8 cellular contexts compared by ENCODE assay signal in the genomic region with DNA sequence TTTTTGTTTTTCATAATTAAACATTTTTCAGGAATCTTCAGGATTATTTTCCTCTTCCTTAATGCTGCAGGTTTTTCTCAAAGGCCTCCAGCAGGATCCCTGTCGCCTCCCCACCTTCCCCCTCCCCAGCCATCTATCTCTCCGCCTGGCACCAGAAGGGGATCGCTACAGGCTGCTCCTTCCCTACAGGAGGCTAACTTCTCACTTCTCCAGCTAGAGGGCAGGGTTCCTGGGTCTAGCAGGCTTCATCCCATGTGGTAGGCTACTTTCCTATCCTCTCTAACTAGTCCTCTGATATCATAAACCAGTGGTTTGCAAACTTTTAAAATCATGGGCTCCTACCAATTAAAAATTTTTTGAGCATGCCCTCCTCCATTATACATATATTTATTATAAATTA.
A peak's percentile ranks its signal among the peaks of the same experiment; 100 is the strongest.
DNase-seq lines count a peak whose midpoint lies in the region; ATAC-seq, FAIRE-seq and TF ChIP-seq lines count a peak whose summit lies in the region.

No MANE protein-coding gene starts in this region.

- intact Hi-C loops in PC-3 (cut with micrococcal nuclease) (loop anchor here (1.0 kb wide), 1 partner anchor 112 kb away; no protein-coding TSS in a partner anchor), aorta (cut with DNase I) (loop anchor here in 1 of 2 donors (10.0 kb wide), 1 partner anchor 101 kb away; no protein-coding TSS in a partner anchor)

- H3K4me2 ChIP-seq in PC-3 (ENCODE audit: low read length): no peak overlapping the region
- H3K4me2 ChIP-seq in fibroblast of lung (ENCODE audit: extremely low read depth, insufficient read depth, low read length): no peak overlapping the region

- H3K9ac ChIP-seq in PC-3 (ENCODE audit: low read length) (no peak overlapping the region), fibroblast of lung (ENCODE audit: insufficient read depth, low read length) (no peak overlapping the region)

- no peaks in the 10 kb centered on the region for H3K9me3 ChIP-seq in PC-3 (ENCODE audit: low read length)
- no peaks in the 10 kb centered on the region for H3K9me3 ChIP-seq in fibroblast of lung (ENCODE audit: control insufficient read depth, insufficient read depth, low read depth, low read length)
- no peaks in the 10 kb centered on the region for H3K9me3 ChIP-seq in aorta (ENCODE audit: control insufficient read depth, low read length)
- no peaks in the 10 kb centered on the region for H3K9me3 ChIP-seq in T-helper 17 cell (ENCODE audit: control insufficient read depth, low read length, poor library complexity, severe bottlenecking)

- H3K4me3 Mint-ChIP-seq in T-helper 17 cell: no peak overlapping the region

- no peaks in the 10 kb centered on the region for H3F3A ChIP-seq in PC-3 (ENCODE audit: low read length, unreplicated experiment)

- H3K27ac Mint-ChIP-seq in T-helper 17 cell: no peak overlapping the region

- FAIRE-seq in GM12892 (lab: Jason Lieb, UNC): peak; percentile 33

- CTCF ChIA-PET in PC-3 (lab: Charles Lee): interaction anchor here (0.6 to 1.6 kb wide), 2 partner anchors 112 to 132 kb away, joined by 4 to 13 read pairs; no protein-coding TSS in a partner anchor

- TF ChIP-seq POLR2A in GM12892 (IDR thresholded peaks at IDR 0.05; ENCODE audit: low read depth, low read length): no peak

- H3K27ac ChIP-seq in PC-3 (ENCODE audit: low read length) (no peak overlapping the region), fibroblast of lung (ENCODE audit: insufficient read depth, low read length) (no peak overlapping the region), aorta (ENCODE audit: low read depth in 1 of 2, low read length in 2 of 2) (no peak overlapping the region)

- POLR2A ChIA-PET in PC-3 (lab: Charles Lee; ENCODE audit: unreplicated experiment): no interaction called here

- ATAC-seq in PC-3 (peak; percentile 98), aorta (ENCODE audit: low FRiP score) (no peak), T-helper 17 cell (no peak)

- peak; percentile 58 for DNase-seq in AG08396 (ENCODE audit: low spot score)
- DNase-seq in GM12892 (ENCODE audit: insufficient read length): no peak
- peak; percentile 66 for DNase-seq in PC-3
- peak; percentile 20 to 36 for DNase-seq in fibroblast of lung (ENCODE audit: low read depth in 2 of 2)
- peak; percentile 20 to 28 for DNase-seq in aorta
- no peak for DNase-seq in H4 (ENCODE audit: low spot score)
- no peak for DNase-seq in T-helper 17 cell
- no peak for DNase-seq in G401 (ENCODE audit: low spot score)

- H3K36me3 ChIP-seq in PC-3 (ENCODE audit: low read depth, low read length) (no peaks in the 10 kb centered on the region), fibroblast of lung (ENCODE audit: control insufficient read depth, insufficient read depth, low read length) (no peaks in the 10 kb centered on the region), aorta (ENCODE audit: control insufficient read depth in 1 of 2, insufficient read depth in 2 of 2, low read length in 1 of 2) (no peaks in the 10 kb centered on the region)

- H3K27me3 Mint-ChIP-seq in T-helper 17 cell: peaks cover 35% of the 10 kb centered on the region

- no peaks in the 10 kb centered on the region for H3K79me2 ChIP-seq in PC-3 (ENCODE audit: low read length)
- H3K79me2 ChIP-seq in fibroblast of lung (ENCODE audit: control insufficient read depth, insufficient read depth, low read length): no peaks in the 10 kb centered on the region

- H2AFZ ChIP-seq in PC-3 (ENCODE audit: low read length): no peak overlapping the region
- no peak overlapping the region for H2AFZ ChIP-seq in fibroblast of lung (ENCODE audit: low read length)

- peaks cover 48% of the 10 kb centered on the region for H3K27me3 ChIP-seq in PC-3 (ENCODE audit: low read length)
- H3K27me3 ChIP-seq in fibroblast of lung (ENCODE audit: control insufficient read depth, insufficient read depth, low read length): peaks cover 6% of the 10 kb centered on the region
- H3K27me3 ChIP-seq in aorta (ENCODE audit: control insufficient read depth in 1 of 2, insufficient read depth in 2 of 2, low read length in 1 of 2): no peaks in the 10 kb centered on the region

- in situ Hi-C loops in G401 (cut with HindIII; ENCODE audit: low sequenced_read_pairs): no loop called here

- BruUV-seq in PC-3 (replicated peaks; lab: Mats Ljungman, UMichigan): no TSS peak

- H3K9me2 ChIP-seq in PC-3 (replicated peaks; ENCODE audit: low read length): no peaks in the 10 kb centered on the region

- H3K36me3 Mint-ChIP-seq in T-helper 17 cell (ENCODE audit: low read depth): no peaks in the 10 kb centered on the region

- no peaks in the 10 kb centered on the region for H4K20me1 ChIP-seq in PC-3 (ENCODE audit: low read length)
- H4K20me1 ChIP-seq in fibroblast of lung (ENCODE audit: control insufficient read depth, extremely low read depth, insufficient read depth, low read length): no peaks in the 10 kb centered on the region

- H3K4me1 ChIP-seq in PC-3 (ENCODE audit: insufficient read depth, low read length) (no peaks in the 10 kb centered on the region), fibroblast of lung (ENCODE audit: control insufficient read depth, extremely low read depth, insufficient read depth, low read length) (no peaks in the 10 kb centered on the region), aorta (ENCODE audit: control insufficient read depth in 1 of 2, insufficient read depth in 2 of 2, low read length in 2 of 2) (no peaks in the 10 kb centered on the region)

- peak; percentile 66 for TF ChIP-seq CTCF in PC-3 (conservative IDR thresholded peaks at IDR 0.05; ENCODE audit: low read depth, low read length)
- TF ChIP-seq CTCF in fibroblast of lung (conservative IDR thresholded peaks at IDR 0.05 in 1 of 2, IDR thresholded peaks at IDR 0.05 in 1 of 2; ENCODE audit: low read depth in 1 of 2, low read length in 2 of 2): peak; percentile 33 to 54

- H3K4me3 ChIP-seq in PC-3 (ENCODE audit: low read length) (no peak overlapping the region), fibroblast of lung (replicated peaks in 1 of 4; ENCODE audit: control extremely low read depth in 1 of 4, insufficient read depth in 1 of 4, low read depth in 3 of 4, low read length in 4 of 4) (no peak overlapping the region), aorta (ENCODE audit: low read length in 2 of 2) (no peak overlapping the region)

- H3K4me1 Mint-ChIP-seq in T-helper 17 cell: no peaks in the 10 kb centered on the region

- WGBS in aorta, 2 donors: 85 to 88% methylated on average over 3 of the region's 3 CpGs

Comparison
In these comparisons a context has a peak if more than half of its experiments do, and no peak if none do; other contexts are left out.
1. DNase-seq: peak in AG08396 (single experiment), PC-3 (single experiment), fibroblast of lung (2 of 2) and aorta (2 of 2); none in GM12892 (single experiment), H4 (single experiment), T-helper 17 cell (0 of 3) and G401 (single experiment).